ENCODE assay signal across 19 cellular contexts in genomic region chr3:123334056-123334455, GRCh38.
"Had no signal": no experiment of that assay in that cellular context is flagged by ENCODE, and none has a peak within 500 bp of the region (broad histone marks: within the 10 kb centered on the region; RNA-seq: fewer than 3 reads in every experiment).

No MANE protein-coding gene starts in this region.

- H3K27me3 ChIP-seq: body of pancreas, gastrocnemius medialis, neutrophil had no signal

- H3K4me1 ChIP-seq: gastrocnemius medialis had no signal

- H3K4me3 ChIP-seq: body of pancreas, gastrocnemius medialis, skin epidermis had no signal

- ATAC-seq: activated T-cell treated with anti-CD3 and anti-CD28 coated beads, Interleukin-2, amount 50 U/mL, for 72 hours; body of pancreas; effector memory CD8-positive, alpha-beta T cell; gastrocnemius medialis; left lobe of liver; natural killer cell had no signal

- H3K9me3 ChIP-seq: body of pancreas, gastrocnemius medialis, neutrophil had no signal

- DNase-seq: activated B cell treated with CpG ODN at 0.5 μM for 24 hours; activated CD4-positive, alpha-beta T cell treated with anti-CD3 and anti-CD28 coated beads, Interleukin-2, amount 10 ng/mL, durations not matched to agents 24 days and 14 days; activated CD8-positive, alpha-beta memory T cell treated with anti-CD3 and anti-CD28 coated beads, Interleukin-2, amount 50 U/mL, for 48 hours; activated gamma-delta T cell treated with Interleukin-2 at 50 U/mL for 16 hours; activated T-cell treated with anti-CD3 and anti-CD28 coated beads, Interleukin-2, amount 50 U/mL, for 72 hours; amniotic stem cell; body of pancreas; dermis blood vessel endothelial cell; effector memory CD8-positive, alpha-beta T cell; gastrocnemius medialis; mesendoderm; natural killer cell; retina; stimulated activated CD4-positive, alpha-beta T cell treated with anti-CD3 and anti-CD28 coated beads, Interleukin-4, amount 100 ng/mL, for 24 hours; stimulated activated naive CD4-positive, alpha-beta T cell treated with Interleukin-2 at 50 U/mL for 16 hours had no signal

- H3K27ac ChIP-seq: body of pancreas, epithelial cell of prostate, gastrocnemius medialis, neutrophil, skin epidermis had no signal

- H3K36me3 ChIP-seq: gastrocnemius medialis, neutrophil had no signal
